1 cellular context compared by ENCODE assay signal in the genomic region with DNA sequence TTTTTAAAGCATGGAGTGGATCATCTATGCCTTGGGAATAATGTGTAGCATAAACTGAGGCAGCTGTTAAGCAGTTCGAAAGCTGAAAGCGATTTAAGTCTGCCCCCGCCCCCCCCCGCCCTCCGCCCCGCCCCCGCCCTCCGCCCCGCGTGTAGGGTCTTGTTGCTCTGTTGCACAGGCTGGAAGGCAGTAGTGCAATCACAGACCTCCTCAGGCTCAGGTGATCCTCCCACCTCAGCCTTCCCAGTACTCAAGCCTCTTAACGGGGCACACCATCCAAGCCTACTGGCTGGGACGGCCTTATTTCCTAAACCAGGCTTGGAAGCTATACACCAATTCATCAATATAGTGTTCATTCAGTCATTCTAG.
TF ChIP-seq lines count a peak whose summit lies in the region.

No MANE protein-coding gene starts in this region.

TF ChIP-seq in HepG2, 621 proteins besides CTCF, POLR2A, EP300 and RAD21 (continued from another document):
- TF ChIP-seq, protein P1, sequence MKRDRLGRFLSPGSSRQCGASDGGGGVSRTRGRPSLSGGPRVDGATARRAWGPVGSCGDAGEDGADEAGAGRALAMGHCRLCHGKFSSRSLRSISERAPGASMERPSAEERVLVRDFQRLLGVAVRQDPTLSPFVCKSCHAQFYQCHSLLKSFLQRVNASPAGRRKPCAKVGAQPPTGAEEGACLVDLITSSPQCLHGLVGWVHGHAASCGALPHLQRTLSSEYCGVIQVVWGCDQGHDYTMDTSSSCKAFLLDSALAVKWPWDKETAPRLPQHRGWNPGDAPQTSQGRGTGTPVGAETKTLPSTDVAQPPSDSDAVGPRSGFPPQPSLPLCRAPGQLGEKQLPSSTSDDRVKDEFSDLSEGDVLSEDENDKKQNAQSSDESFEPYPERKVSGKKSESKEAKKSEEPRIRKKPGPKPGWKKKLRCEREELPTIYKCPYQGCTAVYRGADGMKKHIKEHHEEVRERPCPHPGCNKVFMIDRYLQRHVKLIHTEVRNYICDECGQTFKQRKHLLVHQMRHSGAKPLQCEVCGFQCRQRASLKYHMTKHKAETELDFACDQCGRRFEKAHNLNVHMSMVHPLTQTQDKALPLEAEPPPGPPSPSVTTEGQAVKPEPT (CRISPR knock-in tag; IDR thresholded peaks at IDR 0.05; ENCODE audit: low read depth), result no peak
- TF ChIP-seq TOPORS (CRISPR knock-in tag; IDR thresholded peaks at IDR 0.05), result no peak
- TF ChIP-seq DR1 (CRISPR knock-in tag; IDR thresholded peaks at IDR 0.05), result no peak
- TF ChIP-seq ZNF33B (CRISPR knock-in tag; IDR thresholded peaks at IDR 0.05), result no peak
- no peak for TF ChIP-seq NFE2 (CRISPR knock-in tag; IDR thresholded peaks at IDR 0.05)
- no peak for TF ChIP-seq ZNF451 (CRISPR knock-in tag; IDR thresholded peaks at IDR 0.05)
- TF ChIP-seq RORA (CRISPR knock-in tag; IDR thresholded peaks at IDR 0.05), result no peak
- TF ChIP-seq RAD51 (IDR thresholded peaks at IDR 0.05; ENCODE audit: borderline replicate concordance), result no peak
- TF ChIP-seq ZNF782 (CRISPR knock-in tag; IDR thresholded peaks at IDR 0.05; ENCODE audit: borderline replicate concordance), result no peak
- no peak for TF ChIP-seq GFI1 (CRISPR knock-in tag; IDR thresholded peaks at IDR 0.05; ENCODE audit: borderline replicate concordance)
- no peak for TF ChIP-seq POLR2G (IDR thresholded peaks at IDR 0.05; ENCODE audit: low read depth, low read length)
- TF ChIP-seq IKZF1 (IDR thresholded peaks at IDR 0.05), result no peak
- no peak for TF ChIP-seq ZNF446 (CRISPR knock-in tag; IDR thresholded peaks at IDR 0.05)
- no peak for TF ChIP-seq SIN3B (IDR thresholded peaks at IDR 0.05; ENCODE audit: low read length)
- no peak for TF ChIP-seq TP53 (CRISPR knock-in tag; conservative IDR thresholded peaks at IDR 0.05)
- TF ChIP-seq PTBP1 (IDR thresholded peaks at IDR 0.05; ENCODE audit: low read depth, low read length, poor library complexity, severe bottlenecking), result no peak
